In the genomic region with DNA sequence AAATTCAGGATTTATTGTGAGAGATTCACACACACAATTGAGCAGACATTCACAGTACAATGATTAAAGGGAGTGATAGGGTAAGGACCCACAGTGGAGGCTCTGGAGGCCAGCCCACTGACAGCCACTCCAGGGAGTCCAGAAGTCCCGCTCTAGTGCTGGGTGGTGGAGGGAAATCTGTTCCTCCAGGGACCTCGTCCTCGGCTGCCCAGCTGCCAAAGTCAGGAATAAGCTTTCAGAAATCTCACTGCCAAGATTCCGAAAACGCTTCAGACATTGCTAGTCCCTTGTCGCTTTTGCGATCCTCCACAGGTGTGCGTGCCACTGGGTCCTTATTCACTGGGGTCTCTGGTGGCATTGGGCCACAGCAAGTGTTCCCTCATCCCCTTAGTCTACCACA, we compare ENCODE assay signal across 17 cellular contexts. TPM values are rescaled to one million over a fixed set of nuclear protein-coding genes. Genes with fewer than 3 reads are reported as not detected.
DNase-seq lines count a peak whose midpoint lies in the region; TF ChIP-seq lines count a peak whose summit lies in the region.
"Had no signal": no experiment of that assay in that cellular context is flagged by ENCODE, and none has a peak within 500 bp of the region (broad histone marks: within the 10 kb centered on the region; RNA-seq: fewer than 3 reads in every experiment).

No MANE protein-coding gene starts in this region.

- no peaks in the 10 kb centered on the region for H3K27me3 ChIP-seq in ascending aorta
- H3K27me3 ChIP-seq: brain microvascular endothelial cell, MG63 had no signal

- H3K36me3 Mint-ChIP-seq in activated T-helper 1 cell treated with anti-CD3 and anti-CD28 coated beads, Interleukin-12 subunit alpha, Interleukin-12 subunit beta, Interleukin-2, Interleukin-4 antibody, amounts not matched to agents 30 ng/mL and 10 ng/mL and 1 ng/mL, durations not matched to agents 14 hours and 24 hours and 36 hours (ENCODE audit: low read depth), result peaks cover 43% of the 10 kb centered on the region
- no peaks in the 10 kb centered on the region for H3K36me3 Mint-ChIP-seq in osteocyte (ENCODE audit: unreplicated experiment)

- no peaks in the 10 kb centered on the region for H3K9me3 Mint-ChIP-seq in activated T-helper 1 cell treated with anti-CD3 and anti-CD28 coated beads, Interleukin-12 subunit alpha, Interleukin-12 subunit beta, Interleukin-2, Interleukin-4 antibody, amounts not matched to agents 30 ng/mL and 10 ng/mL and 1 ng/mL, durations not matched to agents 14 hours and 24 hours and 36 hours
- H3K9me3 Mint-ChIP-seq in osteocyte (ENCODE audit: unreplicated experiment), result no peaks in the 10 kb centered on the region

- DNase-seq in activated effector memory CD4-positive, alpha-beta T cell treated with anti-CD3 and anti-CD28 coated beads, Interleukin-2, amount 50 U/mL, for 16 hours, result peak; percentile 37
- DNase-seq in activated effector memory CD4-positive, alpha-beta T cell treated with Interleukin-2 at 50 U/mL for 16 hours, result no peak
- no peak for DNase-seq in activated T-helper 1 cell treated with anti-CD3 and anti-CD28 coated beads, Interleukin-12 subunit alpha, Interleukin-12 subunit beta, Interleukin-2, Interleukin-4 antibody, amounts not matched to agents 30 ng/mL and 10 ng/mL and 1 ng/mL, durations not matched to agents 14 hours and 24 hours and 36 hours (ENCODE audit: low spot score)
- peak; percentile 67 for DNase-seq in osteocyte (ENCODE audit: extremely low spot score, unreplicated experiment)
- no peak for DNase-seq in inferior parietal cortex (ENCODE audit: extremely low spot score)
- no peak for DNase-seq in ascending aorta (ENCODE audit: low spot score in 2 of 2)
- no peak for DNase-seq in hippocampal formation (lab: John Stamatoyannopoulos, UW)
- DNase-seq: brain microvascular endothelial cell, dermis blood vessel endothelial cell, GDM1, MG63, NCI-H187, NCI-H446 treated with DMSO at 0.1 percent for 48 hours, SHP77 treated with DMSO at 0.1 percent for 48 hours, T1000 had no signal

- TF ChIP-seq CTCF in osteocyte (IDR thresholded peaks at IDR 0.05) (no peak), ascending aorta (IDR thresholded peaks at IDR 0.05) (no peak)

- H3K9me3 ChIP-seq in ascending aorta, result no peaks in the 10 kb centered on the region
- H3K9me3 ChIP-seq: MG63 had no signal

- H3K36me3 ChIP-seq in ascending aorta, result peaks cover 12 to 17% of the 10 kb centered on the region in 2 donors
- H3K36me3 ChIP-seq: brain microvascular endothelial cell, MG63 had no signal

- H3K4me3 ChIP-seq in ascending aorta, result no peak overlapping the region
- H3K4me3 ChIP-seq: MG63 had no signal

- no peak overlapping the region for H3K27ac ChIP-seq in ascending aorta
- H3K27ac ChIP-seq: brain microvascular endothelial cell, parathyroid adenoma had no signal

- no peaks in the 10 kb centered on the region for H3K27me3 Mint-ChIP-seq in activated T-helper 1 cell treated with anti-CD3 and anti-CD28 coated beads, Interleukin-12 subunit alpha, Interleukin-12 subunit beta, Interleukin-2, Interleukin-4 antibody, amounts not matched to agents 30 ng/mL and 10 ng/mL and 1 ng/mL, durations not matched to agents 14 hours and 24 hours and 36 hours (ENCODE audit: insufficient read depth)
- H3K27me3 Mint-ChIP-seq in osteocyte (ENCODE audit: unreplicated experiment), result peaks cover 5% of the 10 kb centered on the region

- intact Hi-C loops in activated T-helper 1 cell treated with anti-CD3 and anti-CD28 coated beads, Interleukin-12 subunit alpha, Interleukin-12 subunit beta, Interleukin-2, Interleukin-4 antibody, amounts not matched to agents 30 ng/mL and 10 ng/mL and 1 ng/mL, durations not matched to agents 14 hours and 24 hours and 36 hours (cut with micrococcal nuclease), result no loop called here
- intact Hi-C loops in ascending aorta (cut with DNase I), result loop anchor here (5.0 to 10.0 kb wide), 5 partner anchors 144 to 1066 kb away; partner anchors contain the start of genes BACE2 and RSPH1

- H3K4me3 Mint-ChIP-seq in activated T-helper 1 cell treated with anti-CD3 and anti-CD28 coated beads, Interleukin-12 subunit alpha, Interleukin-12 subunit beta, Interleukin-2, Interleukin-4 antibody, amounts not matched to agents 30 ng/mL and 10 ng/mL and 1 ng/mL, durations not matched to agents 14 hours and 24 hours and 36 hours, result peak overlapping the region; percentile 96
- H3K4me3 Mint-ChIP-seq in osteocyte (ENCODE audit: unreplicated experiment), result no peak overlapping the region

- H3K4me1 Mint-ChIP-seq in activated T-helper 1 cell treated with anti-CD3 and anti-CD28 coated beads, Interleukin-12 subunit alpha, Interleukin-12 subunit beta, Interleukin-2, Interleukin-4 antibody, amounts not matched to agents 30 ng/mL and 10 ng/mL and 1 ng/mL, durations not matched to agents 14 hours and 24 hours and 36 hours (ENCODE audit: low read depth), result peaks cover 78% of the 10 kb centered on the region
- H3K4me1 Mint-ChIP-seq in osteocyte (ENCODE audit: unreplicated experiment), result no peaks in the 10 kb centered on the region

- peak overlapping the region; percentile 96 for H3K27ac Mint-ChIP-seq in activated T-helper 1 cell treated with anti-CD3 and anti-CD28 coated beads, Interleukin-12 subunit alpha, Interleukin-12 subunit beta, Interleukin-2, Interleukin-4 antibody, amounts not matched to agents 30 ng/mL and 10 ng/mL and 1 ng/mL, durations not matched to agents 14 hours and 24 hours and 36 hours
- H3K27ac Mint-ChIP-seq in osteocyte (ENCODE audit: unreplicated experiment), result no peak overlapping the region

- H3K4me1 ChIP-seq in ascending aorta, result peaks cover 0 to 7% of the 10 kb centered on the region in 2 donors
- H3K4me1 ChIP-seq: parathyroid adenoma had no signal

- peak; percentile 7 for TF ChIP-seq POLR2A in GM10847 (IDR thresholded peaks at IDR 0.05; ENCODE audit: extremely low read depth, insufficient read length)

RNA-seq across cellular contexts. Expression of gene MX1, which starts 2.3 kb away (rescaled TPM):
- total RNA-seq in activated T-helper 1 cell treated with anti-CD3 and anti-CD28 coated beads, Interleukin-12 subunit alpha, Interleukin-12 subunit beta, Interleukin-2, Interleukin-4 antibody, amounts not matched to agents 30 ng/mL and 10 ng/mL and 1 ng/mL, durations not matched to agents 14 hours and 24 hours and 36 hours, result 89.4 and 92.8 TPM in 2 replicates
- 4.0 and 5.0 TPM in 2 replicates for total RNA-seq in osteocyte
- total RNA-seq in ascending aorta, result 82.5 TPM

Comparison
In these comparisons a context has a peak if more than half of its experiments do, and no peak if none do; other contexts are left out.
1. DNase-seq: peak in activated effector memory CD4-positive, alpha-beta T cell treated with anti-CD3 and anti-CD28 coated beads, Interleukin-2, amount 50 U/mL, for 16 hours (single experiment) and osteocyte (single experiment); none in activated effector memory CD4-positive, alpha-beta T cell treated with Interleukin-2 at 50 U/mL for 16 hours (single experiment), activated T-helper 1 cell treated with anti-CD3 and anti-CD28 coated beads, Interleukin-12 subunit alpha, Interleukin-12 subunit beta, Interleukin-2, Interleukin-4 antibody, amounts not matched to agents 30 ng/mL and 10 ng/mL and 1 ng/mL, durations not matched to agents 14 hours and 24 hours and 36 hours (single experiment), inferior parietal cortex (single experiment), ascending aorta (0 of 2) and hippocampal formation (0 of 2).
2. RNA of gene MX1, which starts 2.3 kb away (total RNA-seq): 89.4 to 92.8 TPM in activated T-helper 1 cell treated with anti-CD3 and anti-CD28 coated beads, Interleukin-12 subunit alpha, Interleukin-12 subunit beta, Interleukin-2, Interleukin-4 antibody, amounts not matched to agents 30 ng/mL and 10 ng/mL and 1 ng/mL, durations not matched to agents 14 hours and 24 hours and 36 hours and 82.5 TPM in ascending aorta (single experiment); 4.0 to 5.0 TPM in osteocyte; every median in the first group is over 10 times any median in the second.